In genomic region chr2:25784408-25784807, GRCh38 we compare ENCODE assay signal across 19 cellular contexts.
DNase-seq lines count a peak whose midpoint lies in the region; ATAC-seq, FAIRE-seq and TF ChIP-seq lines count a peak whose summit lies in the region.
"Had no signal": no experiment of that assay in that cellular context is flagged by ENCODE, and none has a peak within 500 bp of the region (broad histone marks: within the 10 kb centered on the region; RNA-seq: fewer than 3 reads in every experiment).

No MANE protein-coding gene starts in this region.

- TF ChIP-seq CTCF in IMR-90 (conservative IDR thresholded peaks at IDR 0.05; ENCODE audit: low read depth, low read length), result no peak
- no peak for TF ChIP-seq CTCF in GM12878 (IDR thresholded peaks at IDR 0.05 in 2 of 3, conservative IDR thresholded peaks at IDR 0.05 in 1 of 3; ENCODE audit: control insufficient read depth in 2 of 3, extremely low read depth in 1 of 3, insufficient read depth in 1 of 3, low read depth in 3 of 3, low read length in 3 of 3)
- no peak for TF ChIP-seq CTCF in esophagus muscularis mucosa (IDR thresholded peaks at IDR 0.05)
- TF ChIP-seq CTCF in WERI-Rb-1 (IDR thresholded peaks at IDR 0.05; ENCODE audit: low read depth, low read length), result no peak

- peaks cover 11% of the 10 kb centered on the region; the same call in 1 of the 2 replicates for H3K36me3 ChIP-seq in IMR-90 (ENCODE audit: control insufficient read depth, insufficient read depth, low read length)
- no peaks in the 10 kb centered on the region; a peak in 1 of 4 replicates for H3K36me3 ChIP-seq in GM12878 (ENCODE audit: control insufficient read depth in 2 of 2, insufficient read depth in 2 of 2, low read length in 1 of 2)
- peaks cover 0 to 16% (median 7%) of the 10 kb centered on the region in 4 donors for H3K36me3 ChIP-seq in esophagus muscularis mucosa
- peaks cover 7% of the 10 kb centered on the region for H3K36me3 ChIP-seq in WERI-Rb-1

- intact Hi-C loops in IMR-90 (cut with micrococcal nuclease), result no loop called here
- intact Hi-C loops in GM12878 (cut with micrococcal nuclease; ENCODE audit: unreplicated experiment), result no loop called here
- intact Hi-C loops in esophagus muscularis mucosa (cut with DNase I), result no loop called here
- intact Hi-C loops in posterior cingulate gyrus (cut with DNase I), result no loop called here

- H3K9me3 ChIP-seq in IMR-90 (ENCODE audit: control insufficient read depth, insufficient read depth, low read length) (no peaks in the 10 kb centered on the region), GM12878 (replicated peaks; ENCODE audit: control insufficient read depth, insufficient read depth, low read length) (no peaks in the 10 kb centered on the region), esophagus muscularis mucosa (no peaks in the 10 kb centered on the region), WERI-Rb-1 (ENCODE audit: severe bottlenecking) (no peaks in the 10 kb centered on the region)
- H3K9me3 ChIP-seq: BE2C, Caco-2, HAP-1 had no signal

- peaks cover 22% of the 10 kb centered on the region for H3K36me3 Mint-ChIP-seq in activated naive CD8-positive, alpha-beta T cell treated with anti-CD3 and anti-CD28 coated beads for 36 hours
- H3K36me3 Mint-ChIP-seq in activated naive CD8-positive, alpha-beta T cell treated with anti-CD3 and anti-CD28 coated beads, Interleukin-2, amount 50 U/mL, for 24 hours (ENCODE audit: low read depth), result peaks cover 31% of the 10 kb centered on the region

- POLR2A ChIA-PET in IMR-90 (lab: Charles Lee; ENCODE audit: unreplicated experiment), result no interaction called here
- POLR2A ChIA-PET in GM12878 (lab: Charles Lee), result interaction anchor here (0.6 to 1.3 kb wide), 2 partner anchors 9 to 11 kb away, joined by 3 read pairs; no protein-coding TSS in a partner anchor

- DNase-seq in activated naive CD8-positive, alpha-beta T cell treated with anti-CD3 and anti-CD28 coated beads for 36 hours, result no peak
- no peak for DNase-seq in activated naive CD8-positive, alpha-beta T cell treated with anti-CD3 and anti-CD28 coated beads, Interleukin-2, amount 50 U/mL, for 24 hours
- DNase-seq in GM12891 (ENCODE audit: insufficient read length, low spot score) (no peak), IMR-90 (no peak), GM12878 (ENCODE audit: low read depth, low spot score) (no peak), esophagus muscularis mucosa (ENCODE audit: extremely low spot score) (no peak), WERI-Rb-1 (no peak), posterior cingulate gyrus (no peak)
- DNase-seq: ACHN; BE2C; C1 segment of cervical spinal cord; Caco-2; CD4-positive, CD25-positive, alpha-beta regulatory T cell; GDM1 had no signal

- H3K4me3 Mint-ChIP-seq in activated naive CD8-positive, alpha-beta T cell treated with anti-CD3 and anti-CD28 coated beads for 36 hours, result no peak overlapping the region
- H3K4me3 Mint-ChIP-seq in activated naive CD8-positive, alpha-beta T cell treated with anti-CD3 and anti-CD28 coated beads, Interleukin-2, amount 50 U/mL, for 24 hours, result no peak overlapping the region
- H3K4me3 Mint-ChIP-seq: CD4-positive, CD25-positive, alpha-beta regulatory T cell had no signal

- FAIRE-seq in GM12891 (lab: Jason Lieb, UNC) (peak; percentile 41), GM12878 (lab: Jason Lieb, UNC) (no peak)
- FAIRE-seq: D721Med, H1 had no signal

- H3K27me3 ChIP-seq in IMR-90 (ENCODE audit: control insufficient read depth, insufficient read depth, low read length) (no peaks in the 10 kb centered on the region), GM12878 (replicated peaks in 1 of 2; ENCODE audit: control insufficient read depth in 2 of 2, insufficient read depth in 2 of 2, low read length in 1 of 2) (no peaks in the 10 kb centered on the region), esophagus muscularis mucosa (no peaks in the 10 kb centered on the region), WERI-Rb-1 (ENCODE audit: insufficient read depth, low read depth, severe bottlenecking) (no peaks in the 10 kb centered on the region)
- H3K27me3 ChIP-seq: BE2C had no signal

- H2BK20ac ChIP-seq in IMR-90 (ENCODE audit: low read depth, low read length), result no peak overlapping the region

- H3K4me3 ChIP-seq in IMR-90 (ENCODE audit: insufficient read depth, low read depth, low read length), result no peak overlapping the region
- no peak overlapping the region for H3K4me3 ChIP-seq in GM12878
- no peak overlapping the region for H3K4me3 ChIP-seq in esophagus muscularis mucosa
- no peak overlapping the region for H3K4me3 ChIP-seq in WERI-Rb-1 (ENCODE audit: low read depth, low read length)
- H3K4me3 ChIP-seq: HAP-1 had no signal

- no peak overlapping the region for H2BK15ac ChIP-seq in IMR-90 (ENCODE audit: low read depth, low read length)

- no peaks in the 10 kb centered on the region for H3K27me3 Mint-ChIP-seq in activated naive CD8-positive, alpha-beta T cell treated with anti-CD3 and anti-CD28 coated beads for 36 hours
- H3K27me3 Mint-ChIP-seq in activated naive CD8-positive, alpha-beta T cell treated with anti-CD3 and anti-CD28 coated beads, Interleukin-2, amount 50 U/mL, for 24 hours, result no peaks in the 10 kb centered on the region
- H3K27me3 Mint-ChIP-seq: CD4-positive, CD25-positive, alpha-beta regulatory T cell had no signal

- peaks cover 3 to 9% of the 10 kb centered on the region in 2 experiments; a peak in 3 of 4 replicates for H3K79me1 ChIP-seq in IMR-90 (ENCODE audit: low read depth in 1 of 2, low read length in 2 of 2)

- no peak overlapping the region for H3K56ac ChIP-seq in IMR-90 (ENCODE audit: extremely low read depth, insufficient read depth, low read length)

- peaks cover 21% of the 10 kb centered on the region for H3K4me1 Mint-ChIP-seq in activated naive CD8-positive, alpha-beta T cell treated with anti-CD3 and anti-CD28 coated beads for 36 hours
- H3K4me1 Mint-ChIP-seq in activated naive CD8-positive, alpha-beta T cell treated with anti-CD3 and anti-CD28 coated beads, Interleukin-2, amount 50 U/mL, for 24 hours, result peaks cover 31% of the 10 kb centered on the region

- H4K8ac ChIP-seq in IMR-90 (ENCODE audit: low read depth in 2 of 2, low read length in 2 of 2), result no peak overlapping the region

- peak overlapping the region; percentile 4 for H3K27ac Mint-ChIP-seq in activated naive CD8-positive, alpha-beta T cell treated with anti-CD3 and anti-CD28 coated beads for 36 hours
- H3K27ac Mint-ChIP-seq in activated naive CD8-positive, alpha-beta T cell treated with anti-CD3 and anti-CD28 coated beads, Interleukin-2, amount 50 U/mL, for 24 hours, result no peak overlapping the region

- RAD21 ChIA-PET in GM12878 (lab: Charles Lee; ENCODE audit: unreplicated experiment), result no interaction called here

- no peak overlapping the region for H4K91ac ChIP-seq in IMR-90 (ENCODE audit: insufficient read depth, low read depth, low read length)

- BruUV-seq in IMR-90 (replicated peaks; lab: Mats Ljungman, UMichigan) (no TSS peak), GM12878 (replicated peaks; lab: Mats Ljungman, UMichigan) (TSS peak; percentile 49)

- TF ChIP-seq EP300 in GM12878 (IDR thresholded peaks at IDR 0.05; ENCODE audit: borderline replicate concordance in 1 of 2, control insufficient read depth in 1 of 2, low read depth in 2 of 2, low read length in 2 of 2) (no peak), esophagus muscularis mucosa (IDR thresholded peaks at IDR 0.05) (no peak)

- H3K18ac ChIP-seq in IMR-90 (ENCODE audit: low read depth, low read length), result no peak overlapping the region

- H3K9ac ChIP-seq in IMR-90 (ENCODE audit: low read depth, low read length) (no peak overlapping the region), GM12878 (ENCODE audit: control insufficient read depth, insufficient read depth, low read length) (no peak overlapping the region)
- H3K9ac ChIP-seq: KMS-11 had no signal

- H3K14ac ChIP-seq in IMR-90 (replicated peaks; ENCODE audit: low read depth, low read length), result no peak overlapping the region

- H3K23ac ChIP-seq in IMR-90 (ENCODE audit: low read depth, low read length), result no peak overlapping the region

- H2BK120ac ChIP-seq in IMR-90 (ENCODE audit: low read depth, low read length), result no peak overlapping the region

- H4K5ac ChIP-seq in IMR-90 (ENCODE audit: low read depth, low read length), result no peak overlapping the region

- no peak overlapping the region for H2AFZ ChIP-seq in IMR-90 (replicated peaks; ENCODE audit: low read length, poor library complexity)
- H2AFZ ChIP-seq in GM12878 (ENCODE audit: control insufficient read depth, low read depth, low read length), result no peak overlapping the region

- TF ChIP-seq POLR2A in GM12891 (IDR thresholded peaks at IDR 0.05; ENCODE audit: low read depth, low read length) (no peak), IMR-90 (IDR thresholded peaks at IDR 0.05; ENCODE audit: low read depth, low read length) (no peak), GM12878 (IDR thresholded peaks at IDR 0.05; ENCODE audit: low read depth, low read length) (no peak), esophagus muscularis mucosa (IDR thresholded peaks at IDR 0.05; ENCODE audit: low read depth) (no peak)

- H3K9me3 Mint-ChIP-seq in activated naive CD8-positive, alpha-beta T cell treated with anti-CD3 and anti-CD28 coated beads for 36 hours, result peaks cover 4% of the 10 kb centered on the region
- no peaks in the 10 kb centered on the region for H3K9me3 Mint-ChIP-seq in activated naive CD8-positive, alpha-beta T cell treated with anti-CD3 and anti-CD28 coated beads, Interleukin-2, amount 50 U/mL, for 24 hours
- H3K9me3 Mint-ChIP-seq: CD4-positive, CD25-positive, alpha-beta regulatory T cell had no signal

- H3K4me1 ChIP-seq in IMR-90 (ENCODE audit: control insufficient read depth, insufficient read depth, low read length) (peaks cover 1% of the 10 kb centered on the region; the same call in 1 of the 2 replicates), GM12878 (ENCODE audit: control insufficient read depth, insufficient read depth, low read length) (no peaks in the 10 kb centered on the region; the same call in 1 of the 2 replicates), esophagus muscularis mucosa (no peaks in the 10 kb centered on the region)
- H3K4me1 ChIP-seq: BE2C, HAP-1 had no signal

- SMC1A ChIA-PET in GM12878 (lab: Charles Lee; ENCODE audit: uncharacterized antibody, unreplicated experiment), result interaction anchor here (0.9 to 1.1 kb wide), 2 partner anchors 11 to 22 kb away, joined by 3 read pairs; no protein-coding TSS in a partner anchor

- dilution Hi-C loops in IMR-90 (cut with HindIII; ENCODE audit: low sequenced_read_pairs, unreplicated experiment), result no loop called here

- no peak overlapping the region for H2BK5ac ChIP-seq in IMR-90 (ENCODE audit: low read depth, low read length, poor library complexity, severe bottlenecking)

- TF ChIP-seq RAD21 in IMR-90 (IDR thresholded peaks at IDR 0.05; ENCODE audit: low read length), result no peak
- TF ChIP-seq RAD21 in GM12878 (IDR thresholded peaks at IDR 0.05; ENCODE audit: insufficient read depth, low read depth, low read length), result no peak

- H3K79me2 ChIP-seq in GM12878 (ENCODE audit: control insufficient read depth, insufficient read depth, low read length), result no peaks in the 10 kb centered on the region

- CTCF ChIA-PET in IMR-90 (lab: Yijun Ruan, JAX) (interaction anchor here (0.6 to 1.3 kb wide), 2 partner anchors 12 to 1156 kb away, joined by 3 to 8 read pairs; no protein-coding TSS in a partner anchor), GM12878 (lab: Yijun Ruan, JAX) (interaction anchor here (1.0 to 1.4 kb wide), 4 partner anchors 9 to 178 kb away, joined by 3 to 4 read pairs (median 4); no protein-coding TSS in a partner anchor)

- H3K27ac ChIP-seq in IMR-90 (ENCODE audit: insufficient read depth, low read length) (no peak overlapping the region), GM12878 (ENCODE audit: control insufficient read depth, insufficient read depth) (no peak overlapping the region), esophagus muscularis mucosa (replicated peaks in 1 of 4) (no peak overlapping the region), WERI-Rb-1 (no peak overlapping the region)
- H3K27ac ChIP-seq: HL-60, KMS-11 had no signal

- no peak overlapping the region for H2AK5ac ChIP-seq in IMR-90 (ENCODE audit: low read depth, low read length)

- ATAC-seq in activated naive CD8-positive, alpha-beta T cell treated with anti-CD3 and anti-CD28 coated beads, Interleukin-2, amount 50 U/mL, for 24 hours, result no peak
- no peak for ATAC-seq in IMR-90 (ENCODE audit: low read depth)
- no peak for ATAC-seq in GM12878

- WGBS in IMR-90 (ENCODE audit: extremely low coverage in 2 of 2, insufficient read length in 1 of 2), 2 experiments, result 95% methylated on average over 3 of the region's 4 CpGs; no CpG with 5 or more reads in 1 of the 2 experiments
- 99% methylated on average over 4 of the region's 4 CpGs for WGBS in GM12878 (ENCODE audit: insufficient coverage, insufficient replicate concordance, low lambda C conversion rate, missing lambda C conversion rate)
- WGBS in esophagus muscularis mucosa, result 97% methylated on average over 4 of the region's 4 CpGs

- H4K20me1 ChIP-seq in IMR-90 (ENCODE audit: insufficient read depth, low read length) (no peaks in the 10 kb centered on the region), GM12878 (ENCODE audit: control insufficient read depth, insufficient read depth) (no peaks in the 10 kb centered on the region)

- H3K9me1 ChIP-seq in IMR-90 (ENCODE audit: insufficient read depth, low read length), result peaks cover 7% of the 10 kb centered on the region; the same call in 1 of the 2 replicates

- no peak overlapping the region for H3K4ac ChIP-seq in IMR-90 (ENCODE audit: low read depth, low read length)

- no peak overlapping the region for H2AK9ac ChIP-seq in IMR-90 (replicated peaks; ENCODE audit: low read depth, low read length, poor library complexity)

- H3K4me2 ChIP-seq in IMR-90 (ENCODE audit: low read depth, low read length), result no peak overlapping the region
- no peak overlapping the region for H3K4me2 ChIP-seq in GM12878 (ENCODE audit: control insufficient read depth, insufficient read depth)
- H3K4me2 ChIP-seq: KMS-11 had no signal

- in situ Hi-C loops in IMR-90 (cut with MboI; ENCODE audit: low sequenced_read_pairs) (no loop called here), GM12878 (cut with MboI) (no loop called here)
